Comparison of ENCODE assay signal across 1 cellular context in the genomic region with DNA sequence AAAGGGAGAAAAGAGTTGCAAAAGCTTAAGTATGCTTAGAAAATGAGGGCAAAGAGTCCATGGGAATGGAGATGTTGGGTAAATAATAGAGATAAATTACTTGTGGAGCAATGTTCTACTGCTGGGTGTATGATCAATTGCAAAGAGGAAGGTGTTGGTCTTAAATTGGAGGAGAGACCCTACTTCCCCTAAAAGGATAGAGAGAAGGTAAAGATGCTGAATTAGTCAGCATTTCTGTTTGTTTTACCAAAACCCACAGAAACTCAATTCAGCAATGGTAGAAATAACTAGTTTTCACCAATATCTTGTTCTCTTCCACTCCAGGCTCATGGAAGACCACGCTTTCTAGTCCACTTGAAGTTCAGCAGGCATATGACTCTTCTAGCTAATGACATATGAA.
TF ChIP-seq lines count a peak whose summit lies in the region.

No MANE protein-coding gene starts in this region.

TF ChIP-seq in GM12878, 131 proteins besides CTCF, POLR2A, EP300 and RAD21 (continued from another document):
- peak; percentile 7 for TF ChIP-seq CUX1 (IDR thresholded peaks at IDR 0.05; ENCODE audit: insufficient replicate concordance, low read depth, low read length)
- TF ChIP-seq RUNX3 (IDR thresholded peaks at IDR 0.05; ENCODE audit: low read length): no peak
- no peak for TF ChIP-seq MYC (IDR thresholded peaks at IDR 0.05; ENCODE audit: insufficient read depth, insufficient read length, insufficient replicate concordance, low read length, severe bottlenecking)
TF ChIP-seq in GM12878: peak in this region for 1.
